Comparison of ENCODE assay signal across 10 cellular contexts in the genomic region with DNA sequence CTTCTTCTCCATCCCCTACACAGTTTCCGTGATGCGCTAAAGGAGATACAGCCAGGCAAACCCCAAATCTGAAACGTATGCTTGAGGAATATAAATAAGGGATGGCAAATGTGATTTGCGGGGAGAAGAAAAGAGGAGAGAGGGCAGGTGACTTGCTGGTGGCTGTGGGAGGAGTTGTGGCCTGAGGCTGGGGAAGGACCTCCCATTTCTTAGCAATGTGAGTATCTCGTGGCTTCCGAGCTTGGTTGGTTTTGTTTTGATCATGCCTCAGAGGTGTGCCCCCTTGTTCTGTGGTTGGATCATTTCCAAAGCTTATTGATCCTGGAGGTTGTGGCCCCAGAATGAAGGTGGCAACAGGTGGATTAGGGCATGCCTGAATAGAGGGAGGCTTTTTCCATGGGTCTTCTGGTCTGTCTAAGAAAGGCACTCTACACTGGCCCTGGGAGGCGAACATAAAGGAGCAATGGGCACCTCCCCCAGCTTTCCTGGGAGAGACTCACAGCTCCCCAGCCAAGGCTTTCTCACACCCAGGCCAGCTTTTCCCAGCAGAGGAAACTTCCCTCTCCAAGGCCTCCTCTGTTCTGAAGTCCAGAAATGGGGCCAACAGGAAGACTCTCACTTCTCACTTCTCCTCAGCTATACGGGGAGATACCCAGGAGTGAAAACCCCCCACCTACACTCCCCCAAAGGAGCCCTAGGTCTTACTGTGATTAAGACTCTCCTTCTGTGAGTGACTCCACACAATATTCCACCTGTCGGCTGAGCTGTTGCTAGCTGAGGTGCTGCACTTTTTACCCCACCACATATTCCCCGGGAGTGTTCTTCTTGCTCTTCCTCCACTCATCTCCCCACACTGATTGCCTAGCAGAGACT. TPM values are rescaled to one million over a fixed set of nuclear protein-coding genes. Genes with fewer than 3 reads are reported as not detected.
DNase-seq lines count a peak whose midpoint lies in the region; ATAC-seq and TF ChIP-seq lines count a peak whose summit lies in the region.
"Had no signal": no experiment of that assay in that cellular context is flagged by ENCODE, and none has a peak within 500 bp of the region (broad histone marks: within the 10 kb centered on the region; RNA-seq: fewer than 3 reads in every experiment).

No MANE protein-coding gene starts in this region.

- TF ChIP-seq CTCF in GM13977 (IDR thresholded peaks at IDR 0.05; ENCODE audit: extremely low read depth, insufficient read depth, missing control alignments) (no peak), SK-N-SH (IDR thresholded peaks at IDR 0.05) (no peak)

- H3K4me1 ChIP-seq in SK-N-SH (ENCODE audit: control insufficient read depth in 1 of 2, insufficient read depth in 2 of 2, low read depth in 1 of 2, low read length in 1 of 2), result no peaks in the 10 kb centered on the region
- peaks cover 15% of the 10 kb centered on the region for H3K4me1 ChIP-seq in SJCRH30

- no peak overlapping the region for H3K4me3 ChIP-seq in H7 (ENCODE audit: insufficient read depth, low read depth, low read length)
- no peak overlapping the region for H3K4me3 ChIP-seq in SK-N-SH (ENCODE audit: low read depth in 2 of 2, low read length in 1 of 2)
- no peak overlapping the region for H3K4me3 ChIP-seq in SJCRH30
- H3K4me3 ChIP-seq: spleen had no signal

- H3K9me3 ChIP-seq in SK-N-SH (no peaks in the 10 kb centered on the region), SJCRH30 (replicated peaks) (no peaks in the 10 kb centered on the region; the same call in 1 of the 2 replicates)
- H3K9me3 ChIP-seq: spleen had no signal

- H4K20me1 ChIP-seq in SK-N-SH (ENCODE audit: insufficient read depth), result no peaks in the 10 kb centered on the region

- POLR2A ChIA-PET in SK-N-SH (lab: Yijun Ruan, JAX), result no interaction called here

- CTCF ChIA-PET in SK-N-SH (lab: Yijun Ruan, JAX), result no interaction called here

- no peaks in the 10 kb centered on the region for H3K27me3 ChIP-seq in H7 (ENCODE audit: control insufficient read depth, insufficient read depth, low read length)
- no peaks in the 10 kb centered on the region for H3K27me3 ChIP-seq in SK-N-SH (ENCODE audit: insufficient read depth)
- H3K27me3 ChIP-seq in SJCRH30, result no peaks in the 10 kb centered on the region

- no peak overlapping the region for H3K4me2 ChIP-seq in SK-N-SH

- H3F3A ChIP-seq in SK-N-SH (replicated peaks; ENCODE audit: insufficient read depth), result no peaks in the 10 kb centered on the region

- no peak for TF ChIP-seq EP300 in SK-N-SH (IDR thresholded peaks at IDR 0.05; ENCODE audit: borderline replicate concordance in 1 of 2, low read depth in 1 of 2, low read length in 1 of 2)

- H3K79me2 ChIP-seq in SK-N-SH (ENCODE audit: insufficient read depth), result no peaks in the 10 kb centered on the region

- 91% methylated on average over 10 of the region's 10 CpGs for WGBS in SK-N-SH (ENCODE audit: low lambda C conversion rate)

- no peak overlapping the region for H2AFZ ChIP-seq in SK-N-SH (ENCODE audit: low read depth)

- ATAC-seq in GM21526 (IDR thresholded peaks at IDR 0.05; ENCODE audit: low FRiP score, unreplicated experiment), result peak; percentile 83
- ATAC-seq in HG03571 (IDR thresholded peaks at IDR 0.05; ENCODE audit: unreplicated experiment), result peak; percentile 68

- H3K36me3 ChIP-seq in H7 (replicated peaks; ENCODE audit: control insufficient read depth, insufficient read depth, low read length) (no peaks in the 10 kb centered on the region), SK-N-SH (replicated peaks in 1 of 2; ENCODE audit: control insufficient read depth in 1 of 2, insufficient read depth in 2 of 2, low read length in 1 of 2) (no peaks in the 10 kb centered on the region), SJCRH30 (no peaks in the 10 kb centered on the region)
- H3K36me3 ChIP-seq: spleen had no signal

- no peak for TF ChIP-seq RAD21 in SK-N-SH (IDR thresholded peaks at IDR 0.05; ENCODE audit: low read length)

- H3K9me2 ChIP-seq in SK-N-SH, result no peaks in the 10 kb centered on the region

- in situ Hi-C loops in GM13977 (cut with MboI; ENCODE audit: low pct_unique_long_range_greater_than_20kb, low sequenced_read_pairs, unreplicated experiment), result no loop called here

- H3K27ac ChIP-seq in SK-N-SH (ENCODE audit: low read depth in 2 of 2, low read length in 1 of 2) (no peak overlapping the region), SJCRH30 (no peak overlapping the region)
- H3K27ac ChIP-seq: spleen had no signal

- peak; percentile 55 for DNase-seq in GM13977 (ENCODE audit: low spot score)
- peak; percentile 46 for DNase-seq in myocyte (ENCODE audit: low read depth)
- DNase-seq in H7, result no peak
- DNase-seq in SK-N-SH, result no peak
- DNase-seq in Kasumi-1 (lab: John Stamatoyannopoulos, UW), result no peak
- DNase-seq in SJCRH30, result no peak
- DNase-seq: NCI-H187, spleen had no signal

- no peak overlapping the region for H3K9ac ChIP-seq in SK-N-SH

TF ChIP-seq in SK-N-SH, 30 proteins besides CTCF, POLR2A, EP300 and RAD21:
- TF ChIP-seq TEAD4 (IDR thresholded peaks at IDR 0.05; ENCODE audit: borderline replicate concordance, insufficient read depth) (no peak), USF1 (IDR thresholded peaks at IDR 0.05; ENCODE audit: borderline replicate concordance, low read depth) (no peak)

RNA-seq across cellular contexts. Expression of gene C4orf51, which starts 40.0 kb away (rescaled TPM):
- total RNA-seq in myocyte, result not detected in 2 replicates
- not detected for polyA plus RNA-seq in myocyte (2012)
- 3.9 and 17.9 TPM in 2 replicates for total RNA-seq in H7 (2014; rRNA removed; shearing (Covaris generic))
- not detected in 2 replicates for polyA plus RNA-seq in SK-N-SH (2012; rRNA removed)
- polyA plus RNA-seq in SK-N-SH (2012; cell fraction: cytosol; rRNA removed), result not detected in 2 replicates
- not detected in 2 replicates for polyA plus RNA-seq in SK-N-SH (2012; cell fraction: nucleus; rRNA removed)
- not detected in 2 replicates for total RNA-seq in SJCRH30 (2014; rRNA removed; shearing (Covaris generic))
- total RNA-seq: spleen had no signal
- polyA plus RNA-seq: spleen had no signal

Comparison
In these comparisons a context has a peak if more than half of its experiments do, and no peak if none do; other contexts are left out.
1. DNase-seq: peak in GM13977 (single experiment) and myocyte (single experiment); none in H7 (single experiment), SK-N-SH (single experiment), Kasumi-1 (0 of 2) and SJCRH30 (0 of 2).